ENCODE assay signal across 2 cellular contexts in genomic region chrX:153482376-153483015, GRCh38.
TF ChIP-seq lines count a peak whose summit lies in the region.

No MANE protein-coding gene starts in this region.

TF ChIP-seq in HEK293, 187 proteins besides CTCF, POLR2A, EP300 and RAD21 (continued from another document):
- no peak for TF ChIP-seq PBX3 (CRISPR knock-in tag; IDR thresholded peaks at IDR 0.05)

TF ChIP-seq in WTC11, 78 proteins besides CTCF, POLR2A, EP300 and RAD21 (continued from another document):
- TF ChIP-seq E2F4 (CRISPR knock-in tag; IDR thresholded peaks at IDR 0.05; ENCODE audit: borderline replicate concordance, low read depth) (no peak), ZNF281 (CRISPR knock-in tag; IDR thresholded peaks at IDR 0.05) (no peak), ZNF138 (CRISPR knock-in tag; conservative IDR thresholded peaks at IDR 0.05) (no peak), ZNF423 (CRISPR knock-in tag; IDR thresholded peaks at IDR 0.05) (no peak), NFE2L1 (CRISPR knock-in tag; IDR thresholded peaks at IDR 0.05) (no peak)
- TF ChIP-seq, protein P1, sequence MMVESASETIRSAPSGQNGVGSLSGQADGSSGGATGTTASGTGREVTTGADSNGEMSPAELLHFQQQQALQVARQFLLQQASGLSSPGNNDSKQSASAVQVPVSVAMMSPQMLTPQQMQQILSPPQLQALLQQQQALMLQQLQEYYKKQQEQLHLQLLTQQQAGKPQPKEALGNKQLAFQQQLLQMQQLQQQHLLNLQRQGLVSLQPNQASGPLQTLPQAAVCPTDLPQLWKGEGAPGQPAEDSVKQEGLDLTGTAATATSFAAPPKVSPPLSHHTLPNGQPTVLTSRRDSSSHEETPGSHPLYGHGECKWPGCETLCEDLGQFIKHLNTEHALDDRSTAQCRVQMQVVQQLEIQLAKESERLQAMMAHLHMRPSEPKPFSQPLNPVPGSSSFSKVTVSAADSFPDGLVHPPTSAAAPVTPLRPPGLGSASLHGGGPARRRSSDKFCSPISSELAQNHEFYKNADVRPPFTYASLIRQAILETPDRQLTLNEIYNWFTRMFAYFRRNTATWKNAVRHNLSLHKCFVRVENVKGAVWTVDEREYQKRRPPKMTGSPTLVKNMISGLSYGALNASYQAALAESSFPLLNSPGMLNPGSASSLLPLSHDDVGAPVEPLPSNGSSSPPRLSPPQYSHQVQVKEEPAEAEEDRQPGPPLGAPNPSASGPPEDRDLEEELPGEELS (CRISPR knock-in tag; IDR thresholded peaks at IDR 0.05) = no peak
- TF ChIP-seq, protein P2, sequence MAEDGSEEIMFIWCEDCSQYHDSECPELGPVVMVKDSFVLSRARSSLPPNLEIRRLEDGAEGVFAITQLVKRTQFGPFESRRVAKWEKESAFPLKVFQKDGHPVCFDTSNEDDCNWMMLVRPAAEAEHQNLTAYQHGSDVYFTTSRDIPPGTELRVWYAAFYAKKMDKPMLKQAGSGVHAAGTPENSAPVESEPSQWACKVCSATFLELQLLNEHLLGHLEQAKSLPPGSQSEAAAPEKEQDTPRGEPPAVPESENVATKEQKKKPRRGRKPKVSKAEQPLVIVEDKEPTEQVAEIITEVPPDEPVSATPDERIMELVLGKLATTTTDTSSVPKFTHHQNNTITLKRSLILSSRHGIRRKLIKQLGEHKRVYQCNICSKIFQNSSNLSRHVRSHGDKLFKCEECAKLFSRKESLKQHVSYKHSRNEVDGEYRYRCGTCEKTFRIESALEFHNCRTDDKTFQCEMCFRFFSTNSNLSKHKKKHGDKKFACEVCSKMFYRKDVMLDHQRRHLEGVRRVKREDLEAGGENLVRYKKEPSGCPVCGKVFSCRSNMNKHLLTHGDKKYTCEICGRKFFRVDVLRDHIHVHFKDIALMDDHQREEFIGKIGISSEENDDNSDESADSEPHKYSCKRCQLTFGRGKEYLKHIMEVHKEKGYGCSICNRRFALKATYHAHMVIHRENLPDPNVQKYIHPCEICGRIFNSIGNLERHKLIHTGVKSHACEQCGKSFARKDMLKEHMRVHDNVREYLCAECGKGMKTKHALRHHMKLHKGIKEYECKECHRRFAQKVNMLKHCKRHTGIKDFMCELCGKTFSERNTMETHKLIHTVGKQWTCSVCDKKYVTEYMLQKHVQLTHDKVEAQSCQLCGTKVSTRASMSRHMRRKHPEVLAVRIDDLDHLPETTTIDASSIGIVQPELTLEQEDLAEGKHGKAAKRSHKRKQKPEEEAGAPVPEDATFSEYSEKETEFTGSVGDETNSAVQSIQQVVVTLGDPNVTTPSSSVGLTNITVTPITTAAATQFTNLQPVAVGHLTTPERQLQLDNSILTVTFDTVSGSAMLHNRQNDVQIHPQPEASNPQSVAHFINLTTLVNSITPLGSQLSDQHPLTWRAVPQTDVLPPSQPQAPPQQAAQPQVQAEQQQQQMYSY (CRISPR knock-in tag; IDR thresholded peaks at IDR 0.05) = no peak
